Comparison of ENCODE assay signal across 1 cellular context in genomic region chr2:169768262-169768995, GRCh38.
TF ChIP-seq lines count a peak whose summit lies in the region.

No MANE protein-coding gene starts in this region.

TF ChIP-seq in GM12878, 131 proteins besides CTCF, POLR2A, EP300 and RAD21:
- TF ChIP-seq IKZF1 (conservative IDR thresholded peaks at IDR 0.05) (peak; percentile 53), SUZ12 (IDR thresholded peaks at IDR 0.05; ENCODE audit: unreplicated experiment) (peak; percentile 80), SPI1 (IDR thresholded peaks at IDR 0.05; ENCODE audit: borderline replicate concordance, insufficient read depth, low read depth, low read length) (0 out of 2 replicates have a peak, but pooled peaks have one; percentile 18), PKNOX1 (IDR thresholded peaks at IDR 0.05) (no peak), TCF3 (IDR thresholded peaks at IDR 0.05; ENCODE audit: borderline replicate concordance, insufficient read depth, low read depth, low read length) (no peak), TARDBP (IDR thresholded peaks at IDR 0.05; ENCODE audit: borderline replicate concordance) (no peak), POLR2AphosphoS2 (IDR thresholded peaks at IDR 0.05; ENCODE audit: low read depth, low read length) (no peak)
TF ChIP-seq in GM12878: peak in this region for 3.
